1 cellular context compared by ENCODE assay signal in genomic region chr13:39596176-39596575, GRCh38.
TF ChIP-seq lines count a peak whose summit lies in the region.

No MANE protein-coding gene starts in this region.

TF ChIP-seq in GM12878, 131 proteins besides CTCF, POLR2A, EP300 and RAD21:
- TF ChIP-seq IRF3 (IDR thresholded peaks at IDR 0.05) (no peak), ZNF217 (IDR thresholded peaks at IDR 0.05) (no peak), ZBED1 (IDR thresholded peaks at IDR 0.05; ENCODE audit: borderline replicate concordance) (no peak), GABPA (IDR thresholded peaks at IDR 0.05; ENCODE audit: low read depth) (no peak), ESRRA (IDR thresholded peaks at IDR 0.05; ENCODE audit: low read length) (no peak), SUPT20H (IDR thresholded peaks at IDR 0.05; ENCODE audit: borderline replicate concordance, control insufficient read depth, low read depth, low read length) (no peak), ZBTB33 (IDR thresholded peaks at IDR 0.05) (no peak), EZH2 (IDR thresholded peaks at IDR 0.05; ENCODE audit: borderline replicate concordance, control insufficient read depth, low read depth, low read length) (no peak), NFIC (IDR thresholded peaks at IDR 0.05; ENCODE audit: low read depth, low read length) (no peak), MTA3 (IDR thresholded peaks at IDR 0.05; ENCODE audit: borderline replicate concordance, low read length) (no peak), ATF3 (IDR thresholded peaks at IDR 0.05; ENCODE audit: borderline replicate concordance, extremely low read depth, low read depth, low read length) (no peak), USF1 (IDR thresholded peaks at IDR 0.05; ENCODE audit: borderline replicate concordance, extremely low read length, insufficient read depth, low read depth, low read length) (no peak), ELK1 (IDR thresholded peaks at IDR 0.05; ENCODE audit: low read depth, low read length) (no peak), JUND (IDR thresholded peaks at IDR 0.05; ENCODE audit: low read depth, low read length) (no peak), RELA (IDR thresholded peaks at IDR 0.05; ENCODE audit: borderline replicate concordance, partially characterized antibody) (no peak), FOXM1 (IDR thresholded peaks at IDR 0.05; ENCODE audit: low read depth, low read length) (no peak), SKIL (IDR thresholded peaks at IDR 0.05; ENCODE audit: low read depth, poor library complexity, severe bottlenecking) (no peak)
